In the genomic region with DNA sequence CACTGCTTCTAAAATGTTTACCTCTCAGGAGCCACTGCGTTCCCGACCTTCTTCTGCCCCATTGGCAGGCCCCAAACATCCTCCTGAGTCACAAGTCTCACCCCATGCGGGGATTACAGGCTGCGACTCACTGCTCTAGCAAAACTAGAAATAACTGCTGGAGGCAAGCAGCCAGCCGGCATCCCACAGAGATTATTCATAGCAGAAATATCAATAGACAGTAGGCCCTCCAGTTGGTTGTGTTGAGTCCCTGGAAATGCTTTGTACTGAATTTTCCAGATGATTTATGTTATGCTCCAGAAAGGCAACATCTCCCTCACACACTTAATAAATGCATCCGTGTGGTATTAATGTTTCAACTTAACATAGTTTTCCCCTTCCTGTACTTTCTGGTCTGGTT, we compare ENCODE assay signal across 9 cellular contexts.
DNase-seq lines count a peak whose midpoint lies in the region; ATAC-seq and TF ChIP-seq lines count a peak whose summit lies in the region.
"Had no signal": no experiment of that assay in that cellular context is flagged by ENCODE, and none has a peak within 500 bp of the region (broad histone marks: within the 10 kb centered on the region; RNA-seq: fewer than 3 reads in every experiment).

No MANE protein-coding gene starts in this region.

- peaks cover 58% of the 10 kb centered on the region for H3K4me1 Mint-ChIP-seq in activated CD8-positive, alpha-beta T cell treated with anti-CD3 and anti-CD28 coated beads for 36 hours (ENCODE audit: low read depth)
- H3K4me1 Mint-ChIP-seq in activated CD8-positive, alpha-beta T cell treated with anti-CD3 and anti-CD28 coated beads, Interleukin-2, amount 10 ng/mL, durations not matched to agents 7 days and 5 days (ENCODE audit: low read depth): peaks cover 15% of the 10 kb centered on the region
- peaks cover 21% of the 10 kb centered on the region for H3K4me1 Mint-ChIP-seq in WTC11

- no peaks in the 10 kb centered on the region for H3K9me3 Mint-ChIP-seq in activated CD8-positive, alpha-beta T cell treated with anti-CD3 and anti-CD28 coated beads for 36 hours
- H3K9me3 Mint-ChIP-seq in activated CD8-positive, alpha-beta T cell treated with anti-CD3 and anti-CD28 coated beads, Interleukin-2, amount 10 ng/mL, durations not matched to agents 7 days and 5 days (ENCODE audit: insufficient read depth): no peaks in the 10 kb centered on the region
- no peaks in the 10 kb centered on the region for H3K9me3 Mint-ChIP-seq in WTC11
- H3K9me3 Mint-ChIP-seq: activated B cell treated with CpG ODN at 0.5 μM for 24 hours had no signal

- no peaks in the 10 kb centered on the region for H3K27me3 Mint-ChIP-seq in activated CD8-positive, alpha-beta T cell treated with anti-CD3 and anti-CD28 coated beads for 36 hours
- H3K27me3 Mint-ChIP-seq in activated CD8-positive, alpha-beta T cell treated with anti-CD3 and anti-CD28 coated beads, Interleukin-2, amount 10 ng/mL, durations not matched to agents 7 days and 5 days (ENCODE audit: low read depth): no peaks in the 10 kb centered on the region
- no peaks in the 10 kb centered on the region; the same call in 1 of the 2 replicates for H3K27me3 Mint-ChIP-seq in WTC11 (ENCODE audit: low read depth)
- H3K27me3 Mint-ChIP-seq: activated B cell treated with CpG ODN at 0.5 μM for 24 hours had no signal

- H3K4me3 ChIP-seq in skeletal muscle cell (ENCODE audit: low read depth, low read length): no peak overlapping the region
- H3K4me3 ChIP-seq in WERI-Rb-1 (ENCODE audit: low read depth, low read length): no peak overlapping the region

- POLR2A ChIA-PET in activated CD8-positive, alpha-beta T cell treated with anti-CD3 and anti-CD28 coated beads for 36 hours (lab: Charles Lee): no interaction called here
- POLR2A ChIA-PET in activated CD8-positive, alpha-beta T cell treated with anti-CD3 and anti-CD28 coated beads, Interleukin-2, amount 10 ng/mL, durations not matched to agents 7 days and 5 days (lab: Charles Lee): interaction anchor here (0.7 kb wide), 1 partner anchor 60 kb away, joined by 5 read pairs; no protein-coding TSS in a partner anchor
- POLR2A ChIA-PET in WTC11 (lab: Charles Lee): no interaction called here

- peak overlapping the region; percentile 16 for H3K27ac Mint-ChIP-seq in activated CD8-positive, alpha-beta T cell treated with anti-CD3 and anti-CD28 coated beads for 36 hours
- no peak overlapping the region for H3K27ac Mint-ChIP-seq in activated CD8-positive, alpha-beta T cell treated with anti-CD3 and anti-CD28 coated beads, Interleukin-2, amount 10 ng/mL, durations not matched to agents 7 days and 5 days
- H3K27ac Mint-ChIP-seq in WTC11: no peak overlapping the region
- H3K27ac Mint-ChIP-seq: activated B cell treated with CpG ODN at 0.5 μM for 24 hours had no signal

- H3K27me3 ChIP-seq in WERI-Rb-1 (ENCODE audit: insufficient read depth, low read depth, severe bottlenecking): no peaks in the 10 kb centered on the region

- no peak overlapping the region for H3K27ac ChIP-seq in WERI-Rb-1

- peak; percentile 90 for ATAC-seq in activated CD8-positive, alpha-beta T cell treated with anti-CD3 and anti-CD28 coated beads for 36 hours
- ATAC-seq in activated CD8-positive, alpha-beta T cell treated with anti-CD3 and anti-CD28 coated beads, Interleukin-2, amount 10 ng/mL, durations not matched to agents 7 days and 5 days: no peak
- ATAC-seq in WTC11 (peak; percentile 85), Right ventricle myocardium superior (ENCODE audit: poor library complexity) (peak; percentile 67)

- H3K36me3 ChIP-seq in WERI-Rb-1: no peaks in the 10 kb centered on the region

- CTCF ChIA-PET in activated CD8-positive, alpha-beta T cell treated with anti-CD3 and anti-CD28 coated beads for 36 hours (lab: Charles Lee): interaction anchor here (0.6 kb wide), 2 partner anchors 270 to 550 kb away, joined by 3 to 5 read pairs; no protein-coding TSS in a partner anchor
- CTCF ChIA-PET in activated CD8-positive, alpha-beta T cell treated with anti-CD3 and anti-CD28 coated beads, Interleukin-2, amount 10 ng/mL, durations not matched to agents 7 days and 5 days (lab: Charles Lee): no interaction called here
- CTCF ChIA-PET in WTC11 (lab: Charles Lee): no interaction called here

- peak; percentile 72 for DNase-seq in activated CD8-positive, alpha-beta T cell treated with anti-CD3 and anti-CD28 coated beads for 36 hours
- DNase-seq in activated CD8-positive, alpha-beta T cell treated with anti-CD3 and anti-CD28 coated beads, Interleukin-2, amount 10 ng/mL, durations not matched to agents 7 days and 5 days: no peak
- DNase-seq in WTC11 (ENCODE audit: low spot score): no peak
- peak; percentile 76 for DNase-seq in Right ventricle myocardium superior
- DNase-seq in skeletal muscle cell (ENCODE audit: low read depth): peak; percentile 96
- DNase-seq in WERI-Rb-1: no peak
- DNase-seq in SKM-1 (lab: John Stamatoyannopoulos, UW; ENCODE audit: unreplicated experiment): no peak
- no peak for DNase-seq in retina
- DNase-seq: activated B cell treated with CpG ODN at 0.5 μM for 24 hours had no signal

- intact Hi-C loops in activated CD8-positive, alpha-beta T cell treated with anti-CD3 and anti-CD28 coated beads for 36 hours (cut with micrococcal nuclease): no loop called here
- intact Hi-C loops in Right ventricle myocardium superior (cut with DNase I): no loop called here

- H3K9me3 ChIP-seq in WERI-Rb-1 (ENCODE audit: severe bottlenecking): no peaks in the 10 kb centered on the region

- no peak for TF ChIP-seq CTCF in activated CD8-positive, alpha-beta T cell treated with anti-CD3 and anti-CD28 coated beads for 36 hours (IDR thresholded peaks at IDR 0.05)
- TF ChIP-seq CTCF in WTC11 (IDR thresholded peaks at IDR 0.05): no peak
- TF ChIP-seq CTCF in WERI-Rb-1 (IDR thresholded peaks at IDR 0.05; ENCODE audit: low read depth, low read length): no peak

- H3K36me3 Mint-ChIP-seq in activated CD8-positive, alpha-beta T cell treated with anti-CD3 and anti-CD28 coated beads for 36 hours (ENCODE audit: low read depth): peaks cover 60% of the 10 kb centered on the region
- peaks cover 64% of the 10 kb centered on the region for H3K36me3 Mint-ChIP-seq in activated CD8-positive, alpha-beta T cell treated with anti-CD3 and anti-CD28 coated beads, Interleukin-2, amount 10 ng/mL, durations not matched to agents 7 days and 5 days (ENCODE audit: low read depth)
- no peaks in the 10 kb centered on the region for H3K36me3 Mint-ChIP-seq in WTC11

- H3K4me3 Mint-ChIP-seq in activated CD8-positive, alpha-beta T cell treated with anti-CD3 and anti-CD28 coated beads for 36 hours: no peak overlapping the region
- no peak overlapping the region for H3K4me3 Mint-ChIP-seq in activated CD8-positive, alpha-beta T cell treated with anti-CD3 and anti-CD28 coated beads, Interleukin-2, amount 10 ng/mL, durations not matched to agents 7 days and 5 days
- H3K4me3 Mint-ChIP-seq in WTC11: no peak overlapping the region
- H3K4me3 Mint-ChIP-seq: activated B cell treated with CpG ODN at 0.5 μM for 24 hours had no signal

TF ChIP-seq in WTC11, 78 proteins besides CTCF, POLR2A, EP300 and RAD21:
- TF ChIP-seq ZBTB21 (CRISPR knock-in tag; IDR thresholded peaks at IDR 0.05; ENCODE audit: borderline replicate concordance): no peak
- TF ChIP-seq RORB (CRISPR knock-in tag; IDR thresholded peaks at IDR 0.05): no peak
- TF ChIP-seq ZNF232 (CRISPR knock-in tag; IDR thresholded peaks at IDR 0.05): no peak
- no peak for TF ChIP-seq TEAD4 (CRISPR knock-in tag; IDR thresholded peaks at IDR 0.05)
TF ChIP-seq in WTC11: peak in this region for 0.

Comparison
In these comparisons a context has a peak if more than half of its experiments do, and no peak if none do; other contexts are left out.
1. DNase-seq: peak in activated CD8-positive, alpha-beta T cell treated with anti-CD3 and anti-CD28 coated beads for 36 hours (single experiment), Right ventricle myocardium superior (single experiment) and skeletal muscle cell (single experiment); none in activated CD8-positive, alpha-beta T cell treated with anti-CD3 and anti-CD28 coated beads, Interleukin-2, amount 10 ng/mL, durations not matched to agents 7 days and 5 days (single experiment), WTC11 (single experiment), WERI-Rb-1 (single experiment), SKM-1 (single experiment) and retina (single experiment).